In the genomic region with DNA sequence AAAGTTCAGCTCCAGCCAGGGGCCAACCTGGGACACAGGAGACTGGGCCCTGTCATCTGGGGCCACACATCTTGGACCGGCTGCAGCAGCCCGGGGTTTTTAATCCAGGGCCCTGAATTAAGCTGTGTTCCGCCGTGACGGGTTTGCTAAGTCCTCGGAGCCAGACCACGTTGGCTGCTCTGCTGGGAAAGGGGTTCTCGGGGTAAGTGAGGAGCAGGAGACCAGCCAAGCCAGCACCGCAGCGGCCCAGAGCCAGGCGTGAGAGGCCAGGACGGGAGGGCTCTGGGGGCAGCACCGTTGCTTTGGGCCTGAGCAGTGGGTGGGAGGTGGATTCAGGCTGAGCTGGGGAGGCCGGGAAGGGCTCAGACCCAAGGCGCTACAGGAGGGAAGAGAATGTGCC, we compare ENCODE assay signal across 1 cellular context.
TF ChIP-seq lines count a peak whose summit lies in the region.

No MANE protein-coding gene starts in this region.

TF ChIP-seq in HepG2, 621 proteins besides CTCF, POLR2A, EP300 and RAD21:
- no peak for TF ChIP-seq ZNF124 (CRISPR knock-in tag; IDR thresholded peaks at IDR 0.05)
- TF ChIP-seq MEIS2 (CRISPR knock-in tag; IDR thresholded peaks at IDR 0.05) = no peak
TF ChIP-seq in HepG2: peak in this region for 0.
